In genomic region chr19:10516064-10516385, GRCh38 we compare ENCODE assay signal across 2 cellular contexts.
TF ChIP-seq lines count a peak whose summit lies in the region.

No MANE protein-coding gene starts in this region.

TF ChIP-seq in H1, 55 proteins besides CTCF, POLR2A, EP300 and RAD21:
- TF ChIP-seq SP4 (IDR thresholded peaks at IDR 0.05; ENCODE audit: low read length) (no peak), CTBP2 (IDR thresholded peaks at IDR 0.05; ENCODE audit: borderline replicate concordance, insufficient read depth, insufficient read length, low read length) (no peak), RNF2 (IDR thresholded peaks at IDR 0.05; ENCODE audit: borderline replicate concordance, low read depth, low read length, missing control alignments, poor library complexity, severe bottlenecking) (no peak), ATF3 (IDR thresholded peaks at IDR 0.05; ENCODE audit: insufficient read depth, low read depth, low read length) (no peak), NANOG (IDR thresholded peaks at IDR 0.05; ENCODE audit: insufficient read depth, low read depth, low read length, poor library complexity, severe bottlenecking) (no peak), EGR1 (IDR thresholded peaks at IDR 0.05; ENCODE audit: borderline replicate concordance, low read depth, low read length) (no peak), KDM4A (IDR thresholded peaks at IDR 0.05; ENCODE audit: low read depth, low read length, severe bottlenecking) (no peak), CHD1 (IDR thresholded peaks at IDR 0.05; ENCODE audit: low read depth, low read length) (no peak), SAP30 (IDR thresholded peaks at IDR 0.05; ENCODE audit: insufficient read depth, insufficient replicate concordance, low read length) (no peak), BRCA1 (IDR thresholded peaks at IDR 0.05; ENCODE audit: low read depth, low read length) (no peak), GABPA (IDR thresholded peaks at IDR 0.05; ENCODE audit: borderline replicate concordance, insufficient read depth, low read length) (no peak), MAFK (IDR thresholded peaks at IDR 0.05; ENCODE audit: low read depth, low read length) (no peak), TCF12 (IDR thresholded peaks at IDR 0.05; ENCODE audit: low read depth, low read length) (no peak), GTF2F1 (IDR thresholded peaks at IDR 0.05; ENCODE audit: borderline replicate concordance, low read depth, low read length) (no peak), CHD7 (IDR thresholded peaks at IDR 0.05; ENCODE audit: insufficient replicate concordance, low read length) (no peak), TBP (IDR thresholded peaks at IDR 0.05; ENCODE audit: low read depth, low read length) (no peak), SUZ12 (IDR thresholded peaks at IDR 0.05; ENCODE audit: low read length) (no peak)
TF ChIP-seq in H1: peak in this region for 0.

TF ChIP-seq in SK-N-SH treated with all-trans-retinoic acid at 6 μM for 48 hours, 23 proteins besides CTCF, POLR2A, EP300 and RAD21:
- TF ChIP-seq POU6F1 (CRISPR knock-in tag; IDR thresholded peaks at IDR 0.05; ENCODE audit: borderline replicate concordance, low read depth) (no peak), BACH2 (CRISPR knock-in tag; IDR thresholded peaks at IDR 0.05; ENCODE audit: borderline replicate concordance) (no peak), PATZ1 (CRISPR knock-in tag; IDR thresholded peaks at IDR 0.05; ENCODE audit: borderline replicate concordance) (no peak), TSHZ2 (CRISPR knock-in tag; IDR thresholded peaks at IDR 0.05) (no peak), ZNF70 (CRISPR knock-in tag; IDR thresholded peaks at IDR 0.05) (no peak), ZNF565 (CRISPR knock-in tag; conservative IDR thresholded peaks at IDR 0.05; ENCODE audit: low read depth) (no peak), ESRRG (CRISPR knock-in tag; IDR thresholded peaks at IDR 0.05) (no peak), PPARA (CRISPR knock-in tag; IDR thresholded peaks at IDR 0.05; ENCODE audit: borderline replicate concordance) (no peak), GLIS3 (CRISPR knock-in tag; IDR thresholded peaks at IDR 0.05) (no peak), ZC3H10 (CRISPR knock-in tag; IDR thresholded peaks at IDR 0.05) (no peak), RARB (CRISPR knock-in tag; IDR thresholded peaks at IDR 0.05) (no peak), CSRNP3 (CRISPR knock-in tag; IDR thresholded peaks at IDR 0.05) (no peak), TOX (CRISPR knock-in tag; IDR thresholded peaks at IDR 0.05; ENCODE audit: borderline replicate concordance) (no peak), ISL1 (CRISPR knock-in tag; IDR thresholded peaks at IDR 0.05) (no peak), CREB5 (CRISPR knock-in tag; IDR thresholded peaks at IDR 0.05; ENCODE audit: low read depth) (no peak), ZNF8 (CRISPR knock-in tag; IDR thresholded peaks at IDR 0.05) (no peak), ZFP30 (CRISPR knock-in tag; IDR thresholded peaks at IDR 0.05) (no peak), ARNTL (CRISPR knock-in tag; IDR thresholded peaks at IDR 0.05; ENCODE audit: borderline replicate concordance, low read depth) (no peak)
TF ChIP-seq in SK-N-SH treated with all-trans-retinoic acid at 6 μM for 48 hours: peak in this region for 0.
